In genomic region chr2:73205611-73206010, GRCh38 we compare ENCODE assay signal across 25 cellular contexts. TPM values are rescaled to one million over a fixed set of nuclear protein-coding genes. Genes with fewer than 3 reads are reported as not detected.
"Had no signal": no experiment of that assay in that cellular context is flagged by ENCODE, and none has a peak within 500 bp of the region (broad histone marks: within the 10 kb centered on the region; RNA-seq: fewer than 3 reads in every experiment).

No MANE protein-coding gene starts in this region.

- H3K27ac Mint-ChIP-seq: naive thymus-derived CD4-positive, alpha-beta T cell; nephron progenitor cell; stimulated activated naive B cell treated with anti-CD40 and anti-IgM and Interleukin-4, amounts not matched to agents 10 μg/mL and 1 μg/mL and 100 μg/mL, for 72 hours; stimulated activated naive CD8-positive, alpha-beta T cell treated with anti-CD3 and anti-CD28 coated beads, Interleukin-15, amount 100 ng/mL, for 72 hours had no signal

- H3K36me3 Mint-ChIP-seq: stimulated activated naive B cell treated with anti-CD40 and anti-IgM and Interleukin-4, amounts not matched to agents 10 μg/mL and 1 μg/mL and 100 μg/mL, for 72 hours had no signal

- ATAC-seq: heart left ventricle; left colon; left ventricle myocardium superior; naive thymus-derived CD4-positive, alpha-beta T cell; sciatic nerve; stimulated activated naive B cell treated with anti-CD40 and anti-IgM and Interleukin-4, amounts not matched to agents 10 μg/mL and 1 μg/mL and 100 μg/mL, for 72 hours; stimulated activated naive CD8-positive, alpha-beta T cell treated with anti-CD3 and anti-CD28 coated beads, Interleukin-15, amount 100 ng/mL, for 72 hours had no signal

- H3K9me3 Mint-ChIP-seq: stimulated activated naive B cell treated with anti-CD40 and anti-IgM and Interleukin-4, amounts not matched to agents 10 μg/mL and 1 μg/mL and 100 μg/mL, for 72 hours; stimulated activated naive CD8-positive, alpha-beta T cell treated with anti-CD3 and anti-CD28 coated beads, Interleukin-15, amount 100 ng/mL, for 72 hours had no signal

- H3K27me3 ChIP-seq: testis had no signal

- H3K4me3 ChIP-seq: heart left ventricle, skin epidermis, testis, transverse colon had no signal

- DNase-seq: dermis blood vessel endothelial cell; erythroblast; heart left ventricle; hippocampal formation; left colon; left ventricle myocardium superior; mammary epithelial cell; naive thymus-derived CD4-positive, alpha-beta T cell; nephron progenitor cell; stimulated activated CD4-positive, alpha-beta T cell treated with anti-CD3 and anti-CD28 coated beads, Interleukin-2, amount 100 ng/mL, for 24 hours; stimulated activated CD4-positive, alpha-beta T cell treated with anti-CD3 and anti-CD28 coated beads, Interleukin-4, amount 100 ng/mL, for 4 hours; stimulated activated naive B cell treated with anti-CD40 and anti-IgM and Interleukin-4, amounts not matched to agents 10 μg/mL and 1 μg/mL and 100 μg/mL, for 72 hours; stimulated activated naive CD8-positive, alpha-beta T cell treated with anti-CD3 and anti-CD28 coated beads, Interleukin-15, amount 100 ng/mL, for 72 hours; testis; transverse colon had no signal

- H3K27ac ChIP-seq: heart left ventricle, skin epidermis, testis, transverse colon had no signal

- H3K4me3 Mint-ChIP-seq: naive thymus-derived CD4-positive, alpha-beta T cell; nephron progenitor cell; stimulated activated naive B cell treated with anti-CD40 and anti-IgM and Interleukin-4, amounts not matched to agents 10 μg/mL and 1 μg/mL and 100 μg/mL, for 72 hours; stimulated activated naive CD8-positive, alpha-beta T cell treated with anti-CD3 and anti-CD28 coated beads, Interleukin-15, amount 100 ng/mL, for 72 hours had no signal

- H3K36me3 ChIP-seq: heart left ventricle, transverse colon had no signal

- H3K9me3 ChIP-seq: heart left ventricle, testis, transverse colon had no signal

RNA-seq across cellular contexts. Expression of gene NOTO, which starts 3.2 kb away (rescaled TPM):
- total RNA-seq: dermis blood vessel endothelial cell; frontal cortex; glomerular endothelial cell; heart left ventricle; kidney epithelial cell; left ventricle myocardium superior; mammary epithelial cell; mesenteric fat pad; mononuclear cell; naive thymus-derived CD4-positive, alpha-beta T cell; omental fat pad; pulmonary artery endothelial cell; sciatic nerve; subcutaneous adipose tissue; transverse colon had no signal
- polyA plus RNA-seq: heart left ventricle; mammary epithelial cell; naive thymus-derived CD4-positive, alpha-beta T cell had no signal
